In the genomic region with DNA sequence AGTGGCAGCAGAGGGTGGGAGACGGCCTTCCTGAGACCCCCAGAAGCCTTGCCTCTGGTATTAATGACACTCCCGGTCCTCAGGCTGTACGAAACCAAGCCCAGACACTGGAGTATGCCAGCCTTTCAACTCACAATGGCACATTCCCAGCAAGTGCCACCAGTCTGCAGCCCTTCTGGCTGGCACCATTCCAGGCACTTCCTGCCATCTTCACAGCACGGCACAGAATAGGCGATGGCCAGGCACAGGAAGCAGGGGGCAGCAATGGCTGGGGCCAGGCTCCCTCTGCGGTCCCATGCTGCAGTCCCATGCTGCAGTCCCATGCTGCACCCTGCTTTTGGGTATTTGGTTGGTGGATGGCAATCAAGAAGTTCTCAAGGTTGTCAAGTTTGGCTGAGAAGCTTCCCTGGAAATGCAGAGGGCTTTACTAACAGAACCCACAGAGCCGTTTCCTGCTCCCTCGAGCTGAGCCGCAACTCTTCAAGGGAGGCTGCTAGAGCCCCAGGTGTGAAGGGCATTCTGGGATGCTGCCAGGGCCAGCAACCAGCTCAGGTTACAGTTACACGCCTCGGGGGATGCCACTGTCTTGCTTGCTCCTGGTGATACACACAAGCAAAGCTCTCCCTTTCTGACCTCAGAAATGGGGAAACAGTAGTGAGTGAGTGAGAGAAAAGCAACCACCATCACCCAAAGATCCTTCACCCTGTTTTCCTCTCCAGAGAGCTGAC, we compare ENCODE assay signal across 2 cellular contexts.
A peak's percentile ranks its signal among the peaks of the same experiment; 100 is the strongest.
TF ChIP-seq lines count a peak whose summit lies in the region.

No MANE protein-coding gene starts in this region.

TF ChIP-seq in HCT116, 20 proteins besides CTCF, POLR2A, EP300 and RAD21:
- TF ChIP-seq YY1 (IDR thresholded peaks at IDR 0.05; ENCODE audit: extremely low read depth, insufficient replicate concordance, low read depth, low read length) = no peak
- TF ChIP-seq ELF1 (IDR thresholded peaks at IDR 0.05; ENCODE audit: borderline replicate concordance, low read depth) = no peak
- no peak for TF ChIP-seq SIN3A (IDR thresholded peaks at IDR 0.05; ENCODE audit: low read depth)
- no peak for TF ChIP-seq SP1 (IDR thresholded peaks at IDR 0.05; ENCODE audit: low read depth)

TF ChIP-seq in K562, 482 proteins besides CTCF, POLR2A, EP300 and RAD21:
- TF ChIP-seq CBFB (CRISPR knock-in tag; IDR thresholded peaks at IDR 0.05) = no peak
- TF ChIP-seq PCBP1 (IDR thresholded peaks at IDR 0.05; ENCODE audit: low read depth, low read length, poor library complexity, severe bottlenecking) = no peak
- no peak for TF ChIP-seq MIER1 (IDR thresholded peaks at IDR 0.05; ENCODE audit: low read depth)
- TF ChIP-seq, protein P1, sequence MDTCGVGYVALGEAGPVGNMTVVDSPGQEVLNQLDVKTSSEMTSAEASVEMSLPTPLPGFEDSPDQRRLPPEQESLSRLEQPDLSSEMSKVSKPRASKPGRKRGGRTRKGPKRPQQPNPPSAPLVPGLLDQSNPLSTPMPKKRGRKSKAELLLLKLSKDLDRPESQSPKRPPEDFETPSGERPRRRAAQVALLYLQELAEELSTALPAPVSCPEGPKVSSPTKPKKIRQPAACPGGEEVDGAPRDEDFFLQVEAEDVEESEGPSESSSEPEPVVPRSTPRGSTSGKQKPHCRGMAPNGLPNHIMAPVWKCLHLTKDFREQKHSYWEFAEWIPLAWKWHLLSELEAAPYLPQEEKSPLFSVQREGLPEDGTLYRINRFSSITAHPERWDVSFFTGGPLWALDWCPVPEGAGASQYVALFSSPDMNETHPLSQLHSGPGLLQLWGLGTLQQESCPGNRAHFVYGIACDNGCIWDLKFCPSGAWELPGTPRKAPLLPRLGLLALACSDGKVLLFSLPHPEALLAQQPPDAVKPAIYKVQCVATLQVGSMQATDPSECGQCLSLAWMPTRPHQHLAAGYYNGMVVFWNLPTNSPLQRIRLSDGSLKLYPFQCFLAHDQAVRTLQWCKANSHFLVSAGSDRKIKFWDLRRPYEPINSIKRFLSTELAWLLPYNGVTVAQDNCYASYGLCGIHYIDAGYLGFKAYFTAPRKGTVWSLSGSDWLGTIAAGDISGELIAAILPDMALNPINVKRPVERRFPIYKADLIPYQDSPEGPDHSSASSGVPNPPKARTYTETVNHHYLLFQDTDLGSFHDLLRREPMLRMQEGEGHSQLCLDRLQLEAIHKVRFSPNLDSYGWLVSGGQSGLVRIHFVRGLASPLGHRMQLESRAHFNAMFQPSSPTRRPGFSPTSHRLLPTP (IDR thresholded peaks at IDR 0.05; ENCODE audit: borderline replicate concordance, extremely low read depth, insufficient read length) = no peak
- TF ChIP-seq NFIC (IDR thresholded peaks at IDR 0.05) = peak; percentile 41; the same call in 1 of the 2 replicates
- no peak for TF ChIP-seq BMI1 (IDR thresholded peaks at IDR 0.05; ENCODE audit: low read length)
